Comparison of ENCODE assay signal across 8 cellular contexts in genomic region chr1:21318714-21319159, GRCh38. TPM values are rescaled to one million over a fixed set of nuclear protein-coding genes. Genes with fewer than 3 reads are reported as not detected.
DNase-seq lines count a peak whose midpoint lies in the region; ATAC-seq, FAIRE-seq and TF ChIP-seq lines count a peak whose summit lies in the region.

No MANE protein-coding gene starts in this region.

- H3K4me1 ChIP-seq in liver (ENCODE audit: control insufficient read depth in 4 of 4, insufficient read depth in 4 of 4, low read length in 3 of 4), result peaks cover 2 to 23% (median 6%) of the 10 kb centered on the region in 4 donors
- H3K4me1 ChIP-seq in HepG2 (ENCODE audit: insufficient read depth, low read length), result peaks cover 67% of the 10 kb centered on the region
- peaks cover 45 to 54% of the 10 kb centered on the region in 2 donors for H3K4me1 ChIP-seq in neuronal stem cell (ENCODE audit: control insufficient read depth in 2 of 2, insufficient read depth in 1 of 2, low read depth in 1 of 2, low read length in 2 of 2)
- peaks cover 0 to 3% of the 10 kb centered on the region in 2 donors for H3K4me1 ChIP-seq in aorta (ENCODE audit: control insufficient read depth in 1 of 2, insufficient read depth in 2 of 2, low read length in 2 of 2)

- H3K4me3 ChIP-seq in liver (ENCODE audit: low read depth in 1 of 3, low read length in 3 of 3) (no peak overlapping the region), HepG2 (replicated peaks in 1 of 3; ENCODE audit: insufficient read depth in 1 of 3, low read depth in 2 of 3, low read length in 3 of 3) (no peak overlapping the region), foreskin fibroblast (ENCODE audit: low read depth in 1 of 2, low read length in 2 of 2) (no peak overlapping the region), neuronal stem cell (ENCODE audit: low read length in 2 of 2) (no peak overlapping the region), aorta (ENCODE audit: low read length in 2 of 2) (no peak overlapping the region)

- intact Hi-C loops in HepG2 (cut with micrococcal nuclease; ENCODE audit: unreplicated experiment) (no loop called here), aorta (cut with DNase I) (no loop called here)

- no TSS peak for BruUV-seq in HepG2 (replicated peaks; lab: Mats Ljungman, UMichigan)

- no peak overlapping the region for H4K8ac ChIP-seq in neuronal stem cell (ENCODE audit: low read depth, low read length)

- 74% methylated on average over 16 of the region's 16 CpGs for WGBS in liver
- WGBS in HepG2 (ENCODE audit: low lambda C conversion rate), result 95% methylated on average over 16 of the region's 16 CpGs
- WGBS in neuronal stem cell (ENCODE audit: extremely low coverage in 2 of 2, insufficient read length in 2 of 2, insufficient replicate concordance in 1 of 2), 2 donors, result no CpG with 5 or more reads among the region's 16 CpGs
- 9 to 10% methylated on average over 16 of the region's 16 CpGs for WGBS in aorta, 2 donors

- H3K9ac ChIP-seq in liver (ENCODE audit: low read depth in 1 of 2, low read length in 2 of 2) (no peak overlapping the region), HepG2 (ENCODE audit: insufficient read depth, low read depth, low read length) (no peak overlapping the region), neuronal stem cell (ENCODE audit: low read depth, low read length, poor library complexity) (no peak overlapping the region)

- H2BK12ac ChIP-seq in neuronal stem cell (ENCODE audit: low read length), result no peak overlapping the region

- H3K27me3 Mint-ChIP-seq in activated naive CD8-positive, alpha-beta T cell treated with anti-CD3 and anti-CD28 coated beads, Interleukin-2, amount 50 U/mL, for 24 hours, result no peaks in the 10 kb centered on the region

- no peak overlapping the region for H2AFZ ChIP-seq in HepG2 (ENCODE audit: low read length)
- no peak overlapping the region for H2AFZ ChIP-seq in neuronal stem cell (ENCODE audit: low read length)

- no peaks in the 10 kb centered on the region for H3K9me3 ChIP-seq in liver (ENCODE audit: control insufficient read depth in 4 of 4, low read length in 3 of 4)
- H3K9me3 ChIP-seq in HepG2 (ENCODE audit: low read length), result no peaks in the 10 kb centered on the region
- H3K9me3 ChIP-seq in neuronal stem cell (replicated peaks in 1 of 2; ENCODE audit: control insufficient read depth in 2 of 2, insufficient read depth in 1 of 2, low read depth in 1 of 2, low read length in 2 of 2), result no peaks in the 10 kb centered on the region
- no peaks in the 10 kb centered on the region for H3K9me3 ChIP-seq in aorta (ENCODE audit: control insufficient read depth, low read length)

- no peak overlapping the region for H3K27ac Mint-ChIP-seq in activated naive CD8-positive, alpha-beta T cell treated with anti-CD3 and anti-CD28 coated beads, Interleukin-2, amount 50 U/mL, for 24 hours

- H3K4me2 ChIP-seq in HepG2 (ENCODE audit: low read depth, low read length), result no peak overlapping the region
- no peak overlapping the region for H3K4me2 ChIP-seq in neuronal stem cell (ENCODE audit: insufficient read depth, low read length, poor library complexity, severe bottlenecking)

- FAIRE-seq in HepG2 (lab: Jason Lieb, UNC), result no peak

- H3K4me1 Mint-ChIP-seq in activated naive CD8-positive, alpha-beta T cell treated with anti-CD3 and anti-CD28 coated beads, Interleukin-2, amount 50 U/mL, for 24 hours, result peaks cover 63% of the 10 kb centered on the region

- TF ChIP-seq RAD21 in liver (IDR thresholded peaks at IDR 0.05), result peak in 1 of 2 donors; percentile 5
- TF ChIP-seq RAD21 in HepG2 (CRISPR knock-in tag; IDR thresholded peaks at IDR 0.05), result no peak

- TF ChIP-seq CTCF in liver (IDR thresholded peaks at IDR 0.05; ENCODE audit: low read depth, low read length, missing input control), result no peak
- no peak for TF ChIP-seq CTCF in HepG2 (CRISPR knock-in tag; IDR thresholded peaks at IDR 0.05)
- TF ChIP-seq CTCF in foreskin fibroblast (IDR thresholded peaks at IDR 0.05; ENCODE audit: low read depth, low read length), result no peak

- peaks cover 2% of the 10 kb centered on the region for H3K79me1 ChIP-seq in neuronal stem cell (ENCODE audit: low read depth, low read length)

- no peaks in the 10 kb centered on the region for H3K9me3 Mint-ChIP-seq in activated naive CD8-positive, alpha-beta T cell treated with anti-CD3 and anti-CD28 coated beads, Interleukin-2, amount 50 U/mL, for 24 hours

- no peaks in the 10 kb centered on the region for H3K79me2 ChIP-seq in HepG2 (ENCODE audit: insufficient read depth, low read length)

- POLR2A ChIA-PET in HepG2 (lab: Yijun Ruan, JAX), result no interaction called here

- H2BK120ac ChIP-seq in neuronal stem cell (ENCODE audit: low read depth, low read length), result no peak overlapping the region

- in situ Hi-C loops in HepG2 (cut with HindIII; ENCODE audit: extremely low pct_ligation_motif_present, low pct_unique_long_range_greater_than_20kb), result no loop called here

- peak overlapping the region; percentile 24 for H2BK15ac ChIP-seq in neuronal stem cell (ENCODE audit: low read length)

- H3K36me3 ChIP-seq in liver (ENCODE audit: control insufficient read depth in 4 of 4, insufficient read depth in 3 of 4, low read depth in 1 of 4, low read length in 3 of 4) (peaks cover 0 to 2% (median 0%) of the 10 kb centered on the region in 4 donors), HepG2 (replicated peaks in 1 of 2; ENCODE audit: control insufficient read depth in 1 of 2, insufficient read depth in 2 of 2, low read length in 2 of 2) (no peaks in the 10 kb centered on the region), neuronal stem cell (replicated peaks in 1 of 2; ENCODE audit: control insufficient read depth in 2 of 2, insufficient read depth in 2 of 2, low read length in 2 of 2) (no peaks in the 10 kb centered on the region), aorta (ENCODE audit: control insufficient read depth in 1 of 2, insufficient read depth in 2 of 2, low read length in 1 of 2) (no peaks in the 10 kb centered on the region)

- H3K4me3 Mint-ChIP-seq in activated naive CD8-positive, alpha-beta T cell treated with anti-CD3 and anti-CD28 coated beads, Interleukin-2, amount 50 U/mL, for 24 hours, result no peak overlapping the region

- H3K23ac ChIP-seq in neuronal stem cell (ENCODE audit: low read depth, low read length, poor library complexity), result no peak overlapping the region

- TF ChIP-seq EP300 in HepG2 (IDR thresholded peaks at IDR 0.05; ENCODE audit: low read depth in 2 of 2, low read length in 2 of 2) (no peak), HepG2 (CRISPR knock-in tag; IDR thresholded peaks at IDR 0.05; ENCODE audit: borderline replicate concordance) (no peak)

- H3K4ac ChIP-seq in neuronal stem cell (ENCODE audit: low read length), result peak overlapping the region; percentile 37

- DNase-seq in HepG2 (ENCODE audit: low spot score) (no peak), foreskin fibroblast (peak; percentile 73 to 84), neuronal stem cell (ENCODE audit: low spot score) (no peak), aorta (peak; percentile 94 to 98), SIG-M5 treated with dmso at 0.1 percent for 504 hours (lab: John Stamatoyannopoulos, UW; ENCODE audit: unreplicated experiment) (no peak)
- no peak for DNase-seq in activated naive CD8-positive, alpha-beta T cell treated with anti-CD3 and anti-CD28 coated beads, Interleukin-2, amount 50 U/mL, for 24 hours
- no peak for DNase-seq in central memory CD4-positive, alpha-beta T cell

- H3K36me3 Mint-ChIP-seq in activated naive CD8-positive, alpha-beta T cell treated with anti-CD3 and anti-CD28 coated beads, Interleukin-2, amount 50 U/mL, for 24 hours (ENCODE audit: low read depth), result peaks cover 31% of the 10 kb centered on the region

- no peak overlapping the region for H2BK5ac ChIP-seq in neuronal stem cell (ENCODE audit: low read length)

- H3K14ac ChIP-seq in neuronal stem cell (ENCODE audit: low read length), result no peak overlapping the region

- CTCF ChIA-PET in HepG2 (lab: Yijun Ruan, JAX; ENCODE audit: low intra/inter-chr PET ratio, low total read pairs), result no interaction called here

- H3K27ac ChIP-seq in liver (ENCODE audit: low read depth in 1 of 2, low read length in 2 of 2) (peak overlapping the region; percentile 60 to 74), HepG2 (ENCODE audit: extremely low read length, insufficient read depth, low read length) (no peak overlapping the region), neuronal stem cell (replicated peaks; ENCODE audit: low read length) (no peak overlapping the region), aorta (ENCODE audit: low read depth in 1 of 2, low read length in 2 of 2) (peak overlapping the region; percentile 84 to 95)

- no peak for TF ChIP-seq POLR2A in HepG2 (IDR thresholded peaks at IDR 0.05; ENCODE audit: insufficient read depth in 1 of 2, low read depth in 2 of 2, low read length in 2 of 2)

- ATAC-seq in HepG2, result no peak
- ATAC-seq in aorta (ENCODE audit: low FRiP score), result peak; percentile 66
- ATAC-seq in activated naive CD8-positive, alpha-beta T cell treated with anti-CD3 and anti-CD28 coated beads, Interleukin-2, amount 50 U/mL, for 24 hours, result no peak

- no peak overlapping the region for H4K91ac ChIP-seq in neuronal stem cell (ENCODE audit: low read depth, low read length, poor library complexity)

- peak overlapping the region; percentile 61 for H3K18ac ChIP-seq in neuronal stem cell (ENCODE audit: low read length)

- peak overlapping the region; percentile 70 for H2AK5ac ChIP-seq in neuronal stem cell (ENCODE audit: low read depth, low read length)

- no peaks in the 10 kb centered on the region for H3K27me3 ChIP-seq in liver (ENCODE audit: control insufficient read depth in 4 of 4, insufficient read depth in 4 of 4, low read length in 3 of 4)
- no peaks in the 10 kb centered on the region for H3K27me3 ChIP-seq in HepG2 (ENCODE audit: control insufficient read depth in 1 of 2, insufficient read depth in 2 of 2, low read length in 2 of 2)
- no peaks in the 10 kb centered on the region for H3K27me3 ChIP-seq in neuronal stem cell (ENCODE audit: control insufficient read depth in 3 of 3, insufficient read depth in 3 of 3, low read depth in 1 of 3, low read length in 3 of 3)
- H3K27me3 ChIP-seq in aorta (ENCODE audit: control insufficient read depth in 1 of 2, insufficient read depth in 2 of 2, low read length in 1 of 2), result no peaks in the 10 kb centered on the region

- no peaks in the 10 kb centered on the region for H4K20me1 ChIP-seq in HepG2 (ENCODE audit: insufficient read depth, low read length)

RNA-seq across cellular contexts. Expression of gene ECE1, which starts 28.5 kb away (rescaled TPM):
- total RNA-seq in liver, result 10 to 100 TPM; 38.9 to 40.2 TPM
- polyA plus RNA-seq in liver, result 10 to 100 TPM; 29.3 to 46.4 TPM
- 11.1 and 21.2 TPM in 2 replicates for total RNA-seq in HepG2 (2016; rRNA removed; fragmentation: Illumina TruSeq; extraction: Trizol)
- total RNA-seq in HepG2 (2016; cell fraction: cytosol; rRNA removed; fragmentation: Illumina TruSeq; extraction: Trizol; ENCODE audit: low read depth), result 3.1 and 4.6 TPM in 2 replicates
- total RNA-seq in HepG2 (2016; cell fraction: insoluble cytoplasmic fraction; rRNA removed; fragmentation: Illumina TruSeq; extraction: Trizol), result 8.0 and 21.1 TPM in 2 replicates
- 5.2 and 6.6 TPM in 2 replicates for total RNA-seq in HepG2 (2016; cell fraction: membrane; rRNA removed; fragmentation: Illumina TruSeq; extraction: Trizol)
- 18.9 and 25.8 TPM in 2 replicates for total RNA-seq in HepG2 (2016; cell fraction: nucleus; rRNA removed; fragmentation: Illumina TruSeq; extraction: Trizol)
- 13.5 and 17.0 TPM in 2 replicates for polyA plus RNA-seq in HepG2 (2011; rRNA removed)
- polyA plus RNA-seq in HepG2 (2011; cell fraction: cytosol; rRNA removed), result 7.9 and 8.8 TPM in 2 replicates
- polyA plus RNA-seq in HepG2 (2011; cell fraction: nucleus; rRNA removed), result 20.3 and 20.8 TPM in 2 replicates
- 23.5 and 24.3 TPM in 2 replicates for polyA plus RNA-seq in HepG2 (2012)
- 1.8 TPM in 2 replicates for polyA plus RNA-seq in HepG2 (2016; cell fraction: cytosol; fragmentation: Illumina TruSeq; extraction: Trizol; ENCODE audit: low read depth)
- 8.3 and 10.9 TPM in 2 replicates for polyA plus RNA-seq in HepG2 (2016; cell fraction: insoluble cytoplasmic fraction; fragmentation: Illumina TruSeq; extraction: Trizol; ENCODE audit: low read depth)
- 2.8 and 3.4 TPM in 2 replicates for polyA plus RNA-seq in HepG2 (2016; cell fraction: membrane; fragmentation: Illumina TruSeq; extraction: Trizol; ENCODE audit: low read depth)
- polyA plus RNA-seq in HepG2 (2016; cell fraction: nucleus; fragmentation: Illumina TruSeq; extraction: Trizol; ENCODE audit: insufficient read depth, low read depth), result 36.4 and 38.3 TPM in 2 replicates
- 34.0 and 41.6 TPM in 2 replicates for polyA minus RNA-seq in HepG2 (2011; rRNA and poly(A)+ RNA removed; ENCODE audit: low replicate concordance)
- 9.9 and 11.8 TPM in 2 replicates for polyA minus RNA-seq in HepG2 (2011; cell fraction: cytosol; rRNA and poly(A)+ RNA removed)
- polyA minus RNA-seq in HepG2 (2011; cell fraction: nucleus; rRNA and poly(A)+ RNA removed), result 11.3 and 11.4 TPM in 2 replicates
- 10.7 TPM for polyA plus RNA-seq in neuronal stem cell (2013, experiment 1 of 2)
- 10.7 TPM for polyA plus RNA-seq in neuronal stem cell (2013, experiment 2 of 2)
- total RNA-seq in aorta, result 100 to 1,000 TPM; 135 to 155 TPM
- polyA plus RNA-seq in aorta, result 100 to 1,000 TPM in 1 of 2 donors, 10 to 100 TPM in 1; 12.1 to 112 TPM

Comparison
In these comparisons a context has a peak if more than half of its experiments do, and no peak if none do; other contexts are left out.
1. H3K27ac ChIP-seq: peak in liver (2 of 2) and aorta (2 of 2); none in HepG2 (single experiment) and neuronal stem cell (single experiment).
2. DNase-seq: peak in foreskin fibroblast (2 of 2) and aorta (2 of 2); none in HepG2 (single experiment), neuronal stem cell (single experiment), activated naive CD8-positive, alpha-beta T cell treated with anti-CD3 and anti-CD28 coated beads, Interleukin-2, amount 50 U/mL, for 24 hours (single experiment), central memory CD4-positive, alpha-beta T cell (single experiment) and SIG-M5 treated with dmso at 0.1 percent for 504 hours (single experiment).